28 cellular contexts compared by ENCODE assay signal in genomic region chr11:13956988-13957387, GRCh38. TPM values are rescaled to one million over a fixed set of nuclear protein-coding genes. Genes with fewer than 3 reads are reported as not detected.
"Had no signal": no experiment of that assay in that cellular context is flagged by ENCODE, and none has a peak within 500 bp of the region (broad histone marks: within the 10 kb centered on the region; RNA-seq: fewer than 3 reads in every experiment).

No MANE protein-coding gene starts in this region.

- FAIRE-seq: colon, endometrium, endothelial cell of umbilical vein, frontal cortex had no signal

- ATAC-seq: effector memory CD8-positive, alpha-beta T cell; esophagus mucosa; foreskin keratinocyte; gastrocnemius medialis; gastroesophageal sphincter; heart left ventricle; heart right ventricle had no signal

- H3K4me1 ChIP-seq: colonic mucosa, foreskin keratinocyte, gastrocnemius medialis had no signal

- H3K27ac ChIP-seq: colonic mucosa, coronary artery, dorsolateral prefrontal cortex, epithelial cell of prostate, esophagus muscularis mucosa, esophagus squamous epithelium, foreskin keratinocyte, gastrocnemius medialis, gastroesophageal sphincter, heart left ventricle, heart right ventricle had no signal

- H3K27me3 ChIP-seq: colonic mucosa had no signal

- DNase-seq: colonic mucosa; cortex of kidney; dermis blood vessel endothelial cell; dorsolateral prefrontal cortex; effector CD4-positive, alpha-beta T cell; effector CD8-positive, alpha-beta T cell; effector memory CD4-positive, alpha-beta T cell; effector memory CD8-positive, alpha-beta T cell; endodermal cell; erythroblast; esophagus squamous epithelium; foreskin fibroblast; foreskin keratinocyte; foreskin melanocyte; gastrocnemius medialis; glutamatergic neuron; head of caudate nucleus; heart left ventricle; heart right ventricle had no signal

- H3K36me3 ChIP-seq: colonic mucosa, esophagus muscularis mucosa, esophagus squamous epithelium, gastrocnemius medialis, gastroesophageal sphincter, heart left ventricle, heart right ventricle had no signal

- H3K9me3 ChIP-seq: colonic mucosa, esophagus muscularis mucosa, esophagus squamous epithelium, gastrocnemius medialis, gastroesophageal sphincter, heart left ventricle, heart right ventricle had no signal

- H3K4me3 ChIP-seq: colonic mucosa, coronary artery, dorsolateral prefrontal cortex, esophagus muscularis mucosa, esophagus squamous epithelium, gastrocnemius medialis, gastroesophageal sphincter, heart left ventricle, heart right ventricle had no signal

RNA-seq across cellular contexts. Expression of gene SPON1, which starts 5.5 kb away (rescaled TPM):
- total RNA-seq: foreskin keratinocyte had no signal
- polyA plus RNA-seq: endothelial cell of umbilical vein, foreskin keratinocyte had no signal
